ENCODE assay signal across 11 cellular contexts in the genomic region with DNA sequence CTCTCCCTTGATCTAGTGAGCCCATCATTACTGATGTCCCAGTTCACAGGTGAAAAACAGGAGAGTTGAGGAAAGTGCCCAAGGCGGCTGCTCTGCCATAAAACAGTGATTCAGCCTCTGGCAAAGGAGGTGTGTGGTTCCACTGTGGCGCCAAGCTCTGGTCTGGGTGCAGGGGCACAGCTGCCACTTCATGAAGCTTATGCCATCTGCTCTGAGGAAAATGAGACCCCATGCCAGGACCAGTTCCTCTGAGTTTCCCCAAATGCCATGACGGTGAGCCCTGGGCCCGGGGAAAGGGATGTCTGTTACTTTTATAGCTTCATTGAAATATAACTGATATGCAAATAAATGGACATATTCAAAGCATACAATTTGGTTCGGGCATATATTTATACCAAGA. TPM values are rescaled to one million over a fixed set of nuclear protein-coding genes. Genes with fewer than 3 reads are reported as not detected.
DNase-seq lines count a peak whose midpoint lies in the region; ATAC-seq and TF ChIP-seq lines count a peak whose summit lies in the region.
"Had no signal": no experiment of that assay in that cellular context is flagged by ENCODE, and none has a peak within 500 bp of the region (broad histone marks: within the 10 kb centered on the region; RNA-seq: fewer than 3 reads in every experiment).

No MANE protein-coding gene starts in this region.

- peaks cover 0 to 18% (median 5%) of the 10 kb centered on the region in 12 donors for H3K4me1 ChIP-seq in heart left ventricle
- peaks cover 10% of the 10 kb centered on the region for H3K4me1 ChIP-seq in NT2/D1 (ENCODE audit: insufficient read depth, insufficient read length)
- peaks cover 3% of the 10 kb centered on the region for H3K4me1 ChIP-seq in hepatocyte (ENCODE audit: insufficient read depth)
- H3K4me1 ChIP-seq in uterus: no peaks in the 10 kb centered on the region
- H3K4me1 ChIP-seq: testis had no signal

- H3K79me2 ChIP-seq in hepatocyte: no peaks in the 10 kb centered on the region

- no peaks in the 10 kb centered on the region for H3K9me3 ChIP-seq in heart left ventricle
- no peaks in the 10 kb centered on the region for H3K9me3 ChIP-seq in NT2/D1 (ENCODE audit: insufficient read depth, low read length)
- H3K9me3 ChIP-seq in hepatocyte (ENCODE audit: low read depth): no peaks in the 10 kb centered on the region
- no peaks in the 10 kb centered on the region for H3K9me3 ChIP-seq in uterus
- H3K9me3 ChIP-seq: testis had no signal

- H2AFZ ChIP-seq in hepatocyte: no peak overlapping the region

- no peak overlapping the region for H3K4me2 ChIP-seq in hepatocyte

- WGBS in heart left ventricle, 4 donors: 56 to 69% (median 60%) methylated on average over 5 of the region's 5 CpGs
- 71% methylated on average over 5 of the region's 5 CpGs for WGBS in hepatocyte (ENCODE audit: low lambda C conversion rate, missing lambda C conversion rate)

- peak overlapping the region; percentile 35 for H3K9ac ChIP-seq in NT2/D1 (ENCODE audit: insufficient read length, low read depth)

- TF ChIP-seq CTCF in heart left ventricle (IDR thresholded peaks at IDR 0.05) (no peak), hepatocyte (IDR thresholded peaks at IDR 0.05; ENCODE audit: poor library complexity) (no peak), uterus (IDR thresholded peaks at IDR 0.05) (no peak)

- H3K9me2 ChIP-seq in hepatocyte (replicated peaks; ENCODE audit: insufficient read depth): no peaks in the 10 kb centered on the region

- ATAC-seq in heart left ventricle (no peak), left cardiac atrium (no peak)

- CTCF ChIA-PET in HEK293T (lab: Yijun Ruan, JAX): interaction anchor here (1.0 kb wide), 1 partner anchor 31 kb away, joined by 3 read pairs; no protein-coding TSS in a partner anchor

- POLR2A ChIA-PET in HEK293T (lab: Yijun Ruan, JAX): no interaction called here

- DNase-seq in heart left ventricle (peak in 4 of 5 donors; percentile 4 to 16 (median 8)), left cardiac atrium (no peak), NT2/D1 (ENCODE audit: low read depth, low spot score) (no peak), hepatocyte (ENCODE audit: low spot score) (peak; percentile 1), uterus (peak; percentile 12 to 14), germinal center (ENCODE audit: low spot score) (no peak), HEK293T (ENCODE audit: extremely low spot score) (no peak), NCI-H2196 treated with DMSO at 0.1 percent for 48 hours (lab: John Stamatoyannopoulos, UW; ENCODE audit: unreplicated experiment) (no peak)

- H3K27ac ChIP-seq in heart left ventricle (no peak overlapping the region), hepatocyte (no peak overlapping the region), uterus (no peak overlapping the region)
- H3K27ac ChIP-seq: testis had no signal

- H3K36me3 ChIP-seq in heart left ventricle (peaks cover 0 to 64% (median 36%) of the 10 kb centered on the region in 9 donors), NT2/D1 (ENCODE audit: insufficient read depth, insufficient read length, low read length) (peaks cover 88% of the 10 kb centered on the region), hepatocyte (replicated peaks; ENCODE audit: insufficient read depth, low read depth) (no peaks in the 10 kb centered on the region), uterus (no peaks in the 10 kb centered on the region)

- intact Hi-C loops in heart left ventricle (cut with DNase I) (loop anchor here (1.0 to 10.0 kb wide), 14 partner anchors 55 to 528 kb away; no protein-coding TSS in a partner anchor), left cardiac atrium (cut with DNase I) (loop anchor here (2.0 to 5.0 kb wide), 2 partner anchors 433 to 525 kb away; no protein-coding TSS in a partner anchor), uterus (cut with DNase I; ENCODE audit: low total_unique reads) (loop anchor here (1.0 kb wide), 1 partner anchor 525 kb away; no protein-coding TSS in a partner anchor)

- H3K27me3 ChIP-seq in heart left ventricle (no peaks in the 10 kb centered on the region), NT2/D1 (ENCODE audit: insufficient read depth, insufficient read length) (no peaks in the 10 kb centered on the region), hepatocyte (no peaks in the 10 kb centered on the region), uterus (no peaks in the 10 kb centered on the region)
- H3K27me3 ChIP-seq: testis had no signal

- no peak overlapping the region for H3K4me3 ChIP-seq in heart left ventricle
- no peak overlapping the region for H3K4me3 ChIP-seq in NT2/D1 (ENCODE audit: insufficient read length, low read depth)
- H3K4me3 ChIP-seq in hepatocyte: no peak overlapping the region
- no peak overlapping the region for H3K4me3 ChIP-seq in uterus
- H3K4me3 ChIP-seq: testis had no signal

- no peaks in the 10 kb centered on the region for H4K20me1 ChIP-seq in hepatocyte (ENCODE audit: insufficient read depth, poor library complexity, severe bottlenecking)

- TF ChIP-seq POLR2A in heart left ventricle (IDR thresholded peaks at IDR 0.05) (no peak), uterus (IDR thresholded peaks at IDR 0.05) (no peak)

TF ChIP-seq in HEK293T, 16 proteins besides CTCF, POLR2A, EP300 and RAD21:
- no peak for TF ChIP-seq TARDBP (IDR thresholded peaks at IDR 0.05)

RNA-seq across cellular contexts. Expression of a gene that starts 33.7 kb away (rescaled TPM):
- 1 to 10 TPM in 2 of 9 donors, under 1 TPM in 2, not detected in 5; 0.21 to 1.7 (median 0.90) TPM for total RNA-seq in heart left ventricle
- under 1 TPM in 1 of 2 donors, not detected in 1; 0.15 TPM for polyA plus RNA-seq in heart left ventricle
- under 1 TPM in 1 of 2 donors, not detected in 1; 0.47 TPM for total RNA-seq in left cardiac atrium
- total RNA-seq in hepatocyte: not detected in 2 replicates
- polyA plus RNA-seq in hepatocyte: not detected in 2 replicates
- under 1 TPM in 1 of 4 donors, not detected in 3; 0.46 TPM for total RNA-seq in uterus
- total RNA-seq: endodermal cell, H4 had no signal

RNA-seq across cellular contexts. Expression of a gene that starts 55.9 kb away (rescaled TPM):
- total RNA-seq in heart left ventricle (10 to 100 TPM; 25.1 to 91.4 (median 30.0) TPM), left cardiac atrium (10 to 100 TPM; 28.3 to 60.3 TPM), hepatocyte (6.8 and 9.2 TPM in 2 replicates), uterus (10 to 100 TPM in 3 of 4 donors, 1 to 10 TPM in 1; 5.6 to 51.9 (median 33.5) TPM)
- polyA plus RNA-seq in heart left ventricle (100 to 1,000 TPM in 1 of 2 donors, 10 to 100 TPM in 1; 12.6 to 115 TPM), hepatocyte (34.1 and 40.3 TPM in 2 replicates)

Comparison
In these comparisons a context has a peak if more than half of its experiments do, and no peak if none do; other contexts are left out.
1. DNase-seq: peak in heart left ventricle (4 of 5), hepatocyte (single experiment) and uterus (2 of 2); none in left cardiac atrium (single experiment), NT2/D1 (single experiment), germinal center (single experiment), HEK293T (single experiment) and NCI-H2196 treated with DMSO at 0.1 percent for 48 hours (single experiment).